ENCODE assay signal across 33 cellular contexts in genomic region chr15:78800189-78800588, GRCh38. TPM values are rescaled to one million over a fixed set of nuclear protein-coding genes. Genes with fewer than 3 reads are reported as not detected.
"Had no signal": no experiment of that assay in that cellular context is flagged by ENCODE, and none has a peak within 500 bp of the region (broad histone marks: within the 10 kb centered on the region; RNA-seq: fewer than 3 reads in every experiment).

No MANE protein-coding gene starts in this region.

- ATAC-seq: activated CD4-positive, CD25-positive, alpha-beta regulatory T cell treated with anti-CD3 and anti-CD28 coated beads, Interleukin-2, amount 50 U/mL, for 24 hours; activated CD8-positive, alpha-beta memory T cell treated with anti-CD3 and anti-CD28 coated beads, Interleukin-2, amount 10 ng/mL, durations not matched to agents 7 days and 5 days; activated CD8-positive, alpha-beta T cell treated with anti-CD3 and anti-CD28 coated beads, Interleukin-2, amount 10 ng/mL, durations not matched to agents 7 days and 5 days; activated naive CD8-positive, alpha-beta T cell treated with anti-CD3 and anti-CD28 coated beads, Interleukin-2, amount 50 U/mL, for 24 hours; body of pancreas; esophagus mucosa; T-helper 17 cell had no signal

- H3K27me3 Mint-ChIP-seq: activated B cell treated with CpG ODN at 0.5 μM for 24 hours; activated CD4-positive, alpha-beta memory T cell treated with anti-CD3 and anti-CD28 coated beads for 36 hours; activated naive CD4-positive, alpha-beta T cell treated with anti-CD3 and anti-CD28 coated beads, Interleukin-2, amount 50 U/mL, for 24 hours; activated naive CD8-positive, alpha-beta T cell treated with anti-CD3 and anti-CD28 coated beads, Interleukin-2, amount 50 U/mL, for 24 hours had no signal

- H3K27ac Mint-ChIP-seq: activated B cell treated with CpG ODN at 0.5 μM for 24 hours; activated CD4-positive, alpha-beta memory T cell treated with anti-CD3 and anti-CD28 coated beads for 36 hours; activated CD8-positive, alpha-beta memory T cell treated with anti-CD3 and anti-CD28 coated beads, Interleukin-2, amount 10 ng/mL, durations not matched to agents 7 days and 5 days; activated CD8-positive, alpha-beta T cell treated with anti-CD3 and anti-CD28 coated beads, Interleukin-2, amount 10 ng/mL, durations not matched to agents 7 days and 5 days; activated naive CD4-positive, alpha-beta T cell treated with anti-CD3 and anti-CD28 coated beads for 36 hours; activated naive CD4-positive, alpha-beta T cell treated with anti-CD3 and anti-CD28 coated beads, Interleukin-2, amount 50 U/mL, for 24 hours; activated naive CD8-positive, alpha-beta T cell treated with anti-CD3 and anti-CD28 coated beads for 36 hours; activated naive CD8-positive, alpha-beta T cell treated with anti-CD3 and anti-CD28 coated beads, Interleukin-2, amount 50 U/mL, for 24 hours; activated T-helper 1 cell treated with anti-CD3 and anti-CD28 coated beads, Interleukin-12 subunit alpha, Interleukin-12 subunit beta, Interleukin-2, Interleukin-4 antibody, amounts not matched to agents 30 ng/mL and 10 ng/mL and 1 ng/mL, durations not matched to agents 14 hours and 24 hours and 36 hours; activated T-helper 2 cell treated with anti-CD3 and anti-CD28 coated beads, Interferon-gamma antibody, Interleukin-2, Interleukin-4, amounts not matched to agents 10 μg/mL and 5 μg/mL and 100 μg/mL, durations not matched to agents 14 hours and 24 hours and 36 hours; endodermal cell; T-helper 17 cell; T-helper 2 cell treated with Interferon-gamma antibody and Interleukin-4, amounts not matched to agents 5 μg/mL and 100 μg/mL, for 36 hours had no signal

- H3K4me3 Mint-ChIP-seq: activated B cell treated with CpG ODN at 0.5 μM for 24 hours; activated CD4-positive, alpha-beta memory T cell treated with anti-CD3 and anti-CD28 coated beads for 36 hours; activated CD8-positive, alpha-beta memory T cell treated with anti-CD3 and anti-CD28 coated beads, Interleukin-2, amount 10 ng/mL, durations not matched to agents 7 days and 5 days; activated CD8-positive, alpha-beta T cell treated with anti-CD3 and anti-CD28 coated beads, Interleukin-2, amount 10 ng/mL, durations not matched to agents 7 days and 5 days; activated naive CD4-positive, alpha-beta T cell treated with anti-CD3 and anti-CD28 coated beads for 36 hours; activated naive CD4-positive, alpha-beta T cell treated with anti-CD3 and anti-CD28 coated beads, Interleukin-2, amount 50 U/mL, for 24 hours; activated naive CD8-positive, alpha-beta T cell treated with anti-CD3 and anti-CD28 coated beads for 36 hours; activated naive CD8-positive, alpha-beta T cell treated with anti-CD3 and anti-CD28 coated beads, Interleukin-2, amount 50 U/mL, for 24 hours; activated T-helper 1 cell treated with anti-CD3 and anti-CD28 coated beads, Interleukin-12 subunit alpha, Interleukin-12 subunit beta, Interleukin-2, Interleukin-4 antibody, amounts not matched to agents 30 ng/mL and 10 ng/mL and 1 ng/mL, durations not matched to agents 14 hours and 24 hours and 36 hours; endodermal cell; T-helper 17 cell; T-helper 2 cell treated with Interferon-gamma antibody and Interleukin-4, amounts not matched to agents 5 μg/mL and 100 μg/mL, for 36 hours had no signal

- H3K36me3 Mint-ChIP-seq: activated CD4-positive, alpha-beta memory T cell treated with anti-CD3 and anti-CD28 coated beads for 36 hours; activated CD8-positive, alpha-beta memory T cell treated with anti-CD3 and anti-CD28 coated beads, Interleukin-2, amount 10 ng/mL, durations not matched to agents 7 days and 5 days; activated naive CD4-positive, alpha-beta T cell treated with anti-CD3 and anti-CD28 coated beads, Interleukin-2, amount 50 U/mL, for 24 hours; activated naive CD8-positive, alpha-beta T cell treated with anti-CD3 and anti-CD28 coated beads for 36 hours had no signal

- DNase-seq: activated B cell treated with CpG ODN at 0.5 μM for 24 hours; activated CD4-positive, alpha-beta memory T cell treated with anti-CD3 and anti-CD28 coated beads for 36 hours; activated CD4-positive, alpha-beta T cell treated with anti-CD3 and anti-CD28 coated beads, Interleukin-2, amount 50 U/mL, for 1 hour; activated CD8-positive, alpha-beta memory T cell treated with anti-CD3 and anti-CD28 coated beads, Interleukin-2, amount 10 ng/mL, durations not matched to agents 7 days and 5 days; activated CD8-positive, alpha-beta memory T cell treated with anti-CD3 and anti-CD28 coated beads, Interleukin-2, amount 50 U/mL, for 4 hours; activated CD8-positive, alpha-beta T cell treated with anti-CD3 and anti-CD28 coated beads, Interleukin-2, amount 10 ng/mL, durations not matched to agents 7 days and 5 days; activated effector memory CD4-positive, alpha-beta T cell treated with anti-CD3 and anti-CD28 coated beads, Interleukin-2, amount 50 U/mL, for 16 hours; activated naive CD4-positive, alpha-beta T cell treated with anti-CD3 and anti-CD28 coated beads for 36 hours; activated naive CD8-positive, alpha-beta T cell treated with anti-CD3 and anti-CD28 coated beads for 36 hours; activated naive CD8-positive, alpha-beta T cell treated with anti-CD3 and anti-CD28 coated beads, Interleukin-2, amount 50 U/mL, for 24 hours; activated T-cell treated with anti-CD3 and anti-CD28 coated beads, Interleukin-2, amount 50 U/mL, for 1 hour; activated T-cell treated with anti-CD3 and anti-CD28 coated beads, Interleukin-2, amount 50 U/mL, for 48 hours; adrenal gland; amygdala; aorta; body of pancreas; central memory CD4-positive, alpha-beta T cell; cerebellar nuclear complex; colonic mucosa; effector CD8-positive, alpha-beta T cell; endodermal cell; foreskin fibroblast; T-helper 1 cell; T-helper 17 cell; T1000; WERI-Rb-1 had no signal

- H3K36me3 ChIP-seq: adrenal gland, colonic mucosa had no signal

- H3K9me3 Mint-ChIP-seq: activated B cell treated with CpG ODN at 0.5 μM for 24 hours; activated CD4-positive, alpha-beta memory T cell treated with anti-CD3 and anti-CD28 coated beads for 36 hours; activated naive CD4-positive, alpha-beta T cell treated with anti-CD3 and anti-CD28 coated beads for 36 hours; activated naive CD4-positive, alpha-beta T cell treated with anti-CD3 and anti-CD28 coated beads, Interleukin-2, amount 50 U/mL, for 24 hours; activated naive CD8-positive, alpha-beta T cell treated with anti-CD3 and anti-CD28 coated beads for 36 hours; activated naive CD8-positive, alpha-beta T cell treated with anti-CD3 and anti-CD28 coated beads, Interleukin-2, amount 50 U/mL, for 24 hours; activated T-helper 1 cell treated with anti-CD3 and anti-CD28 coated beads, Interleukin-12 subunit alpha, Interleukin-12 subunit beta, Interleukin-2, Interleukin-4 antibody, amounts not matched to agents 30 ng/mL and 10 ng/mL and 1 ng/mL, durations not matched to agents 14 hours and 24 hours and 36 hours; activated T-helper 2 cell treated with anti-CD3 and anti-CD28 coated beads, Interferon-gamma antibody, Interleukin-2, Interleukin-4, amounts not matched to agents 10 μg/mL and 5 μg/mL and 100 μg/mL, durations not matched to agents 14 hours and 24 hours and 36 hours; endodermal cell; T-helper 2 cell treated with Interferon-gamma antibody and Interleukin-4, amounts not matched to agents 5 μg/mL and 100 μg/mL, for 36 hours had no signal

- H3K4me3 ChIP-seq: adrenal gland, body of pancreas, cardiac muscle cell, colonic mucosa had no signal

- H3K9me3 ChIP-seq: adrenal gland, body of pancreas, colonic mucosa had no signal

- H3K4me1 ChIP-seq: body of pancreas, colonic mucosa had no signal

- H3K4me1 Mint-ChIP-seq: activated B cell treated with CpG ODN at 0.5 μM for 24 hours; activated CD8-positive, alpha-beta memory T cell treated with anti-CD3 and anti-CD28 coated beads, Interleukin-2, amount 10 ng/mL, durations not matched to agents 7 days and 5 days; activated naive CD4-positive, alpha-beta T cell treated with anti-CD3 and anti-CD28 coated beads, Interleukin-2, amount 50 U/mL, for 24 hours; activated naive CD8-positive, alpha-beta T cell treated with anti-CD3 and anti-CD28 coated beads for 36 hours; activated naive CD8-positive, alpha-beta T cell treated with anti-CD3 and anti-CD28 coated beads, Interleukin-2, amount 50 U/mL, for 24 hours had no signal

- H3K27me3 ChIP-seq: adrenal gland, body of pancreas, cardiac muscle cell, colonic mucosa had no signal

- H3K27ac ChIP-seq: adrenal gland, body of pancreas, cardiac muscle cell, colonic mucosa, WERI-Rb-1 had no signal

RNA-seq across cellular contexts. Expression of gene ADAMTS7, which starts 11.1 kb away (rescaled TPM):
- total RNA-seq: activated CD8-positive, alpha-beta T cell treated with anti-CD3 and anti-CD28 coated beads, Interleukin-2, amount 10 ng/mL, durations not matched to agents 7 days and 5 days; T-helper 17 cell had no signal
